Comparison of ENCODE assay signal across 8 cellular contexts in the genomic region with DNA sequence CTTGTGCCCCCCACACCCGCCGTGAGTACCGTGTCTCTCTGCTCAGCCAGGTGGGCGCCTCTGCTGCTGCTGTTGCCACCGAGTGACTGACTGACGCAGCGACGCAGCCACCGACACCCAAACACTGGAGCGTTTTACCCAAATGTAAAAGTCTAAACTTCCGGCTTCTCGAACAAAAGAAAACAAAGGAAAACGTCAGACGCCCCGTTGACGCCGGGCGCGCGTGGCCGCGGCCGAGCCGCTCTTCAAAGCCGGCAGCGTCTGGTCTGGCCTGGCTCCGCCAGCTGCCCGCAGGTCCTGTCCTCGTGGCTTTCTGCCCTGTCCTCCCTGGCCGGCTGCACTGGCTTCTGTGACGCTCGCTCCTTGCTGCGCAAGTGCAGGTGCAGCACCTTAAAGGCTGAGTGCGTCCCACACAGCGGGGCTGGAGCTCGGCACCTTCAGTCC. TPM values are rescaled to one million over a fixed set of nuclear protein-coding genes. Genes with fewer than 3 reads are reported as not detected.
DNase-seq lines count a peak whose midpoint lies in the region; ATAC-seq, FAIRE-seq and TF ChIP-seq lines count a peak whose summit lies in the region.

No MANE protein-coding gene starts in this region.

- peaks cover 4% of the 10 kb centered on the region for H3K27me3 Mint-ChIP-seq in activated T-helper 17 cell treated with anti-CD3 and anti-CD28 coated beads, Interleukin-2, amount 50 U/mL, for 72 hours

- no peaks in the 10 kb centered on the region for H3K36me3 Mint-ChIP-seq in activated T-helper 17 cell treated with anti-CD3 and anti-CD28 coated beads, Interleukin-2, amount 50 U/mL, for 72 hours (ENCODE audit: low read depth)

- H3K36me3 ChIP-seq in thoracic aorta, result no peaks in the 10 kb centered on the region

- H3K4me3 Mint-ChIP-seq in activated T-helper 17 cell treated with anti-CD3 and anti-CD28 coated beads, Interleukin-2, amount 50 U/mL, for 72 hours, result peak overlapping the region; percentile 90

- peak overlapping the region in 1 of 2 donors; percentile 18 for H3K27ac ChIP-seq in thoracic aorta

- H3K27me3 ChIP-seq in thoracic aorta (replicated peaks; ENCODE audit: insufficient read depth), result no peaks in the 10 kb centered on the region

- H3K4me1 Mint-ChIP-seq in activated T-helper 17 cell treated with anti-CD3 and anti-CD28 coated beads, Interleukin-2, amount 50 U/mL, for 72 hours, result peaks cover 8% of the 10 kb centered on the region

- no peak for TF ChIP-seq CTCF in omental fat pad (IDR thresholded peaks at IDR 0.05)
- no peak for TF ChIP-seq CTCF in thoracic aorta (IDR thresholded peaks at IDR 0.05)

- peak overlapping the region; percentile 72 for H3K4me3 ChIP-seq in thoracic aorta

- H3K27ac Mint-ChIP-seq in activated T-helper 17 cell treated with anti-CD3 and anti-CD28 coated beads, Interleukin-2, amount 50 U/mL, for 72 hours, result peak overlapping the region; percentile 72

- ATAC-seq in HG03066 (IDR thresholded peaks at IDR 0.05; ENCODE audit: low read depth, unreplicated experiment) (peak; percentile 47), omental fat pad (ENCODE audit: low FRiP score) (peak; percentile 48), thoracic aorta (ENCODE audit: insufficient number of reproducible peaks, low FRiP score, low read depth) (no peak)
- peak; percentile 67 for ATAC-seq in activated T-helper 17 cell treated with anti-CD3 and anti-CD28 coated beads, Interleukin-2, amount 50 U/mL, for 72 hours (replicated peaks)

- DNase-seq in activated CD8-positive, alpha-beta memory T cell treated with anti-CD3 and anti-CD28 coated beads for 1 hour (ENCODE audit: extremely low read depth in 1 of 2, low read depth in 1 of 2), result peak; percentile 52 to 54
- DNase-seq in activated CD8-positive, alpha-beta memory T cell treated with anti-CD3 and anti-CD28 coated beads for 24 hours, result no peak
- peak; percentile 83 for DNase-seq in NOMO-1 treated with DMSO at 0.1 percent for 48 hours (lab: John Stamatoyannopoulos, UW; ENCODE audit: unreplicated experiment)
- peak; percentile 59 to 81 for DNase-seq in frontal cortex (ENCODE audit: low spot score in 2 of 2)
- no peak for DNase-seq in omental fat pad (ENCODE audit: low spot score)
- no peak for DNase-seq in thoracic aorta (ENCODE audit: low spot score)

- H3K4me1 ChIP-seq in thoracic aorta (ENCODE audit: control insufficient read depth in 1 of 2, low read depth in 2 of 2), result peaks cover 3 to 5% of the 10 kb centered on the region in 2 donors

- H3K9me3 ChIP-seq in thoracic aorta, result no peaks in the 10 kb centered on the region

- no peak for FAIRE-seq in frontal cortex (lab: Jason Lieb, UNC)

- no peaks in the 10 kb centered on the region for H3K9me3 Mint-ChIP-seq in activated T-helper 17 cell treated with anti-CD3 and anti-CD28 coated beads, Interleukin-2, amount 50 U/mL, for 72 hours

RNA-seq across cellular contexts. Expression of a gene that starts 41.4 kb away (rescaled TPM):
- 100 to 1,000 TPM in 1 of 2 donors, 10 to 100 TPM in 1; 42.3 to 118 TPM for total RNA-seq in activated T-helper 17 cell treated with anti-CD3 and anti-CD28 coated beads, Interleukin-2, amount 50 U/mL, for 72 hours
- 104 TPM for total RNA-seq in frontal cortex
- 100 to 1,000 TPM in 2 of 4 donors, 10 to 100 TPM in 2; 65.0 to 165 (median 106) TPM for total RNA-seq in omental fat pad
- total RNA-seq in thoracic aorta, result 100 to 1,000 TPM; 117 to 155 TPM

RNA-seq across cellular contexts. Expression of a gene that starts 58.9 kb away (rescaled TPM):
- not detected for total RNA-seq in activated T-helper 17 cell treated with anti-CD3 and anti-CD28 coated beads, Interleukin-2, amount 50 U/mL, for 72 hours
- total RNA-seq in frontal cortex (not detected), omental fat pad (1 to 10 TPM in 1 of 4 donors, under 1 TPM in 3; 0.32 to 1.2 (median 0.55) TPM), thoracic aorta (under 1 TPM in 1 of 2 donors, not detected in 1; 0.14 TPM)

Comparison
In these comparisons a context has a peak if more than half of its experiments do, and no peak if none do; other contexts are left out.
1. DNase-seq: peak in activated CD8-positive, alpha-beta memory T cell treated with anti-CD3 and anti-CD28 coated beads for 1 hour (2 of 2), NOMO-1 treated with DMSO at 0.1 percent for 48 hours (single experiment) and frontal cortex (2 of 2); none in activated CD8-positive, alpha-beta memory T cell treated with anti-CD3 and anti-CD28 coated beads for 24 hours (single experiment), omental fat pad (single experiment) and thoracic aorta (single experiment).